Comparison of ENCODE assay signal across 10 cellular contexts in genomic region chr1:109802136-109802900, GRCh38. TPM values are rescaled to one million over a fixed set of nuclear protein-coding genes. Genes with fewer than 3 reads are reported as not detected.
DNase-seq lines count a peak whose midpoint lies in the region; ATAC-seq and TF ChIP-seq lines count a peak whose summit lies in the region.
"Had no signal": no experiment of that assay in that cellular context is flagged by ENCODE, and none has a peak within 500 bp of the region (broad histone marks: within the 10 kb centered on the region; RNA-seq: fewer than 3 reads in every experiment).

No MANE protein-coding gene starts in this region.

- H3K27ac ChIP-seq in endodermal cell (ENCODE audit: low read depth, low read length) (no peak overlapping the region), brain microvascular endothelial cell (no peak overlapping the region)

- no peak overlapping the region for H3K4me3 Mint-ChIP-seq in endodermal cell

- 91 to 94% methylated on average over 11 to 17 of the region's 17 CpGs for WGBS in endodermal cell (ENCODE audit: insufficient coverage in 1 of 2, insufficient read length in 1 of 2), 2 experiments

- no peaks in the 10 kb centered on the region for H3K4me1 ChIP-seq in endodermal cell (ENCODE audit: control insufficient read depth, insufficient read depth, low read length)

- H3K4me3 ChIP-seq in Jurkat, Clone E6-1 (ENCODE audit: low read length), result peak overlapping the region; percentile 18
- H3K4me3 ChIP-seq in endodermal cell (ENCODE audit: low read length) (no peak overlapping the region), brain microvascular endothelial cell (ENCODE audit: low read depth, low read length) (no peak overlapping the region)

- DNase-seq in Jurkat, Clone E6-1 (ENCODE audit: low read depth, low spot score), result peak; percentile 97
- peak; percentile 78 for DNase-seq in activated CD8-positive, alpha-beta memory T cell treated with anti-CD3 and anti-CD28 coated beads, Interleukin-2, amount 50 U/mL, for 48 hours
- DNase-seq in endodermal cell, result peak; percentile 38
- DNase-seq in stimulated activated CD4-positive, alpha-beta T cell treated with anti-CD3 and anti-CD28 coated beads, Interleukin-4, amount 100 ng/mL, for 1 hour, result peak; percentile 32
- DNase-seq in brain microvascular endothelial cell, result no peak
- DNase-seq in cerebellum (ENCODE audit: low spot score), result no peak
- DNase-seq in dermis blood vessel endothelial cell, result no peak
- DNase-seq: Calu3 had no signal

- peaks cover 1% of the 10 kb centered on the region for H3K4me1 Mint-ChIP-seq in endodermal cell

- H3K27me3 ChIP-seq in endodermal cell (ENCODE audit: control insufficient read depth, insufficient read depth, low read length, poor library complexity, severe bottlenecking), result no peaks in the 10 kb centered on the region
- H3K27me3 ChIP-seq in brain microvascular endothelial cell (replicated peaks), result no peaks in the 10 kb centered on the region

- no peaks in the 10 kb centered on the region for H3K36me3 Mint-ChIP-seq in endodermal cell (ENCODE audit: low read depth)

- H3K9me3 ChIP-seq in endodermal cell (ENCODE audit: control insufficient read depth, low read length), result no peaks in the 10 kb centered on the region

- H3K9me3 Mint-ChIP-seq in endodermal cell, result no peaks in the 10 kb centered on the region

- ATAC-seq in GM19023 (IDR thresholded peaks at IDR 0.05; ENCODE audit: unreplicated experiment), result no peak

- no peak for TF ChIP-seq CTCF in endodermal cell (conservative IDR thresholded peaks at IDR 0.05)
- TF ChIP-seq CTCF in brain microvascular endothelial cell (IDR thresholded peaks at IDR 0.05; ENCODE audit: low read depth, low read length, missing control alignments), result no peak

- no peak overlapping the region for H3K27ac Mint-ChIP-seq in endodermal cell

- no peak overlapping the region for H3K9ac ChIP-seq in endodermal cell (ENCODE audit: extremely low read depth, low read length, poor library complexity, severe bottlenecking)

- peaks cover 3% of the 10 kb centered on the region for H3K27me3 Mint-ChIP-seq in endodermal cell (ENCODE audit: insufficient read depth)

- H3K36me3 ChIP-seq in endodermal cell (ENCODE audit: control insufficient read depth, insufficient read depth, low read length) (no peaks in the 10 kb centered on the region), brain microvascular endothelial cell (replicated peaks) (no peaks in the 10 kb centered on the region)

- in situ Hi-C loops in brain microvascular endothelial cell (cut with HindIII; ENCODE audit: low pct_ligation_motif_present, low sequenced_read_pairs), result no loop called here

RNA-seq across cellular contexts. Expression of gene EPS8L3, which starts 38.6 kb away (rescaled TPM):
- polyA plus RNA-seq in Jurkat, Clone E6-1 (2012; ENCODE audit: insufficient read depth, insufficient read length), result not detected
- not detected for total RNA-seq in endodermal cell
- not detected for polyA plus RNA-seq in endodermal cell (2013, experiment 1 of 2)
- polyA plus RNA-seq in endodermal cell (2013, experiment 2 of 2), result not detected
- not detected for total RNA-seq in cerebellum
- not detected in 2 replicates for total RNA-seq in dermis blood vessel endothelial cell
- total RNA-seq: renal cortical epithelial cell had no signal

Comparison
In these comparisons a context has a peak if more than half of its experiments do, and no peak if none do; other contexts are left out.
1. DNase-seq: peak in Jurkat, Clone E6-1 (single experiment), activated CD8-positive, alpha-beta memory T cell treated with anti-CD3 and anti-CD28 coated beads, Interleukin-2, amount 50 U/mL, for 48 hours (single experiment), endodermal cell (single experiment) and stimulated activated CD4-positive, alpha-beta T cell treated with anti-CD3 and anti-CD28 coated beads, Interleukin-4, amount 100 ng/mL, for 1 hour (single experiment); none in brain microvascular endothelial cell (single experiment), cerebellum (single experiment) and dermis blood vessel endothelial cell (single experiment).